ENCODE assay signal across 8 cellular contexts in the genomic region with DNA sequence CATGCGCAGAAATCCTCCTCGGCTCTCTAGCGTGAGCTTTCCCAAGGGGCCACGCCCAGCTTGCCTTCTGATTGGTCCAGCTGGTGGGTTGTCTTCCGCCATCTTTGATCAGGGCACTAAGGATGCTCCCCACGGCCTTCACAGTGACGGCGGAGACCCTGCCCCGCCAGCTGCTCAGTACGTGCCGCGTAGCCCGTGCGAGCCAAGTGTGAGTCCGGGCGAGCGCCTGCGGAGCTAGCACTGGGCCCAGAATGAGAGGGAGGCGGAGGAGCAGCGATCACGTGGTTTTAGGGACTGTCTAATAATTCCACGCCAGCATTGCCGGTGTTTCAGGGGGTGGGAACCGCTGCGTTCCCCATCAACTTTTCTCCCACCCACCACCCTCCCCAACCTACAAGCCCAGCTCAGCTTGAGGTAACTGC. TPM values are rescaled to one million over a fixed set of nuclear protein-coding genes. Genes with fewer than 3 reads are reported as not detected.
DNase-seq lines count a peak whose midpoint lies in the region; ATAC-seq and TF ChIP-seq lines count a peak whose summit lies in the region.

No MANE protein-coding gene starts in this region.

- peak overlapping the region; percentile 92 for H3K4me2 ChIP-seq in BLaER1

- intact Hi-C loops in colonic mucosa (cut with DNase I): no loop called here

- H3K4me3 ChIP-seq in BLaER1 (peak overlapping the region; percentile 96), colonic mucosa (peak overlapping the region; percentile 42)

- peak overlapping the region; percentile 89 for H3K9ac ChIP-seq in BLaER1
- H3K9ac ChIP-seq in colonic mucosa (ENCODE audit: low read depth in 2 of 2, low read length in 2 of 2): peak overlapping the region; percentile 88 to 89

- H3K27me3 ChIP-seq in BLaER1: no peaks in the 10 kb centered on the region
- no peaks in the 10 kb centered on the region for H3K27me3 ChIP-seq in colonic mucosa

- H3K4me1 ChIP-seq in BLaER1 (peaks cover 51% of the 10 kb centered on the region), colonic mucosa (peaks cover 22% of the 10 kb centered on the region)

- peak; percentile 92 for ATAC-seq in GM19324 (IDR thresholded peaks at IDR 0.05; ENCODE audit: low FRiP score, unreplicated experiment)
- peak; percentile 83 for ATAC-seq in HG03460 (IDR thresholded peaks at IDR 0.05; ENCODE audit: unreplicated experiment)

- peaks cover 20% of the 10 kb centered on the region for H4K20me1 ChIP-seq in BLaER1

- peak; percentile 98 for DNase-seq in NCI-H524 treated with DMSO at 0.1 percent for 48 hours (lab: John Stamatoyannopoulos, UW)
- DNase-seq in activated CD4-positive, alpha-beta T cell treated with anti-CD3 and anti-CD28 coated beads for 48 hours: peak; percentile 99
- peak; percentile 99 for DNase-seq in colonic mucosa
- peak; percentile 100 for DNase-seq in kidney tubule cell (ENCODE audit: low spot score)
- DNase-seq in stimulated activated CD4-positive, alpha-beta T cell treated with anti-CD3 and anti-CD28 coated beads, Interleukin-1b, Interleukin-23, amount 100 ng/mL, for 24 hours (ENCODE audit: low read depth in 4 of 4, low spot score in 1 of 4): peak; percentile 87 to 97 (median 96)

- H3K9me3 ChIP-seq in BLaER1 (no peaks in the 10 kb centered on the region), colonic mucosa (no peaks in the 10 kb centered on the region)

- H3K36me3 ChIP-seq in BLaER1 (peaks cover 41% of the 10 kb centered on the region), colonic mucosa (no peaks in the 10 kb centered on the region)

- TF ChIP-seq CTCF in colonic mucosa (IDR thresholded peaks at IDR 0.05): no peak

- peak overlapping the region; percentile 88 for H3K27ac ChIP-seq in BLaER1
- peak overlapping the region; percentile 94 for H3K27ac ChIP-seq in colonic mucosa

RNA-seq across cellular contexts. Expression of gene MTFP1, which starts 1.6 kb away (rescaled TPM):
- total RNA-seq in colonic mucosa: 10 to 100 TPM; 39.7 to 55.1 TPM

RNA-seq across cellular contexts. Expression of gene SEC14L2, which starts 27.2 kb away (rescaled TPM):
- total RNA-seq in colonic mucosa: 10 to 100 TPM in 1 of 2 donors, 1 to 10 TPM in 1; 2.0 to 10.3 TPM

RNA-seq across cellular contexts. Expression of gene RNF215, which starts 36.8 kb away (rescaled TPM):
- 1 to 10 TPM; 5.8 to 9.4 TPM for total RNA-seq in colonic mucosa

RNA-seq across cellular contexts. Expression of gene SEC14L3, which starts 47.8 kb away (rescaled TPM):
- not detected for total RNA-seq in colonic mucosa

Comparison
In these comparisons a context has a peak if more than half of its experiments do, and no peak if none do; other contexts are left out.
1. Peak in every context shown above with its lines: DNase-seq, ATAC-seq, H3K4me3 ChIP-seq and H3K27ac ChIP-seq.